9 cellular contexts compared by ENCODE assay signal in the genomic region with DNA sequence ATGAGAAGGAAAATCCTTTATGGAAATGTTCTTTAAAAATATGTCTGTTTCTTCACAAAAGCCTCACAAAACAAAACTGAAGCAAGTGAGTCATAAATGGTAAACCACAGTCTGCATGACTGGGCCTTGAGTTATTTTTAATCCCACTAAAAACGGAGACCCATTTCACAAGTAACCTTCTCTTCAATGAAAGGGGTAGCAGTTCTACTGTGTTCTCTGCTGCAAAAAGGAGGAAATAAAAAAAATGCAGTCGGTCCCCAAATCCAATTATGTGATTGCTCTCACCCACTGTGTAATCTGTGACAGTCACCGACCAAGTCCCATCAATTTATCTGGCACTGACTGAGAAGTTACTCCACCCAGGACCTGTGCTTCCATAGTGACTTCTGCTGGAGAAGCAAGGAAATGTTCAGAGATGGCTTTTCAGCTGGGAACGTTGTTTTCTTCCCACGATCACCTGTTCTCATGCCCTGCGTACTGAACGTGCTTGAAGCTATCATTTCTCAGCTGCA.
DNase-seq lines count a peak whose midpoint lies in the region; ATAC-seq and TF ChIP-seq lines count a peak whose summit lies in the region.
"Had no signal": no experiment of that assay in that cellular context is flagged by ENCODE, and none has a peak within 500 bp of the region (broad histone marks: within the 10 kb centered on the region; RNA-seq: fewer than 3 reads in every experiment).

No MANE protein-coding gene starts in this region.

- no peak overlapping the region for H3K9ac ChIP-seq in adipocyte (ENCODE audit: low read length)

- POLR2A ChIA-PET in AG04450 (lab: Yijun Ruan, JAX), result no interaction called here
- POLR2A ChIA-PET in naive thymus-derived CD4-positive, alpha-beta T cell (lab: Charles Lee), result no interaction called here

- H3K4me1 ChIP-seq in adipocyte (ENCODE audit: control insufficient read depth, insufficient read depth, low read length), result peaks cover 18% of the 10 kb centered on the region
- peaks cover 0 to 5% of the 10 kb centered on the region in 2 donors for H3K4me1 ChIP-seq in naive thymus-derived CD4-positive, alpha-beta T cell (ENCODE audit: control insufficient read depth in 2 of 2, insufficient read depth in 2 of 2, low read length in 2 of 2)

- no peak overlapping the region for H3K4me3 Mint-ChIP-seq in naive thymus-derived CD4-positive, alpha-beta T cell
- H3K4me3 Mint-ChIP-seq: activated naive CD8-positive, alpha-beta T cell had no signal

- intact Hi-C loops in naive thymus-derived CD4-positive, alpha-beta T cell (cut with micrococcal nuclease), result no loop called here

- peaks cover 0 to 12% (median 0%) of the 10 kb centered on the region in 5 donors for H3K27me3 Mint-ChIP-seq in naive thymus-derived CD4-positive, alpha-beta T cell
- H3K27me3 Mint-ChIP-seq: activated naive CD8-positive, alpha-beta T cell had no signal

- H3K4me3 ChIP-seq in AG04450 (ENCODE audit: low read depth, low read length) (no peak overlapping the region), adipocyte (ENCODE audit: low read length) (no peak overlapping the region)
- H3K4me3 ChIP-seq in naive thymus-derived CD4-positive, alpha-beta T cell (ENCODE audit: low read length), result no peak overlapping the region

- H3K9me3 ChIP-seq in AG04450 (ENCODE audit: control insufficient read depth, insufficient read depth, low read length), result no peaks in the 10 kb centered on the region
- H3K9me3 ChIP-seq in adipocyte (ENCODE audit: control insufficient read depth, low read length), result no peaks in the 10 kb centered on the region
- no peaks in the 10 kb centered on the region for H3K9me3 ChIP-seq in naive thymus-derived CD4-positive, alpha-beta T cell (ENCODE audit: control insufficient read depth in 2 of 3, low read length in 3 of 3)

- DNase-seq in AG04450 (ENCODE audit: low read depth, low spot score), result peak; percentile 49
- peak; percentile 60 for DNase-seq in adipocyte (ENCODE audit: low read depth)
- no peak for DNase-seq in cerebellum (ENCODE audit: low spot score)
- DNase-seq in iPS-NIHi7 (ENCODE audit: extremely low spot score), result no peak
- no peak for DNase-seq in naive thymus-derived CD4-positive, alpha-beta T cell

- peaks cover 0 to 15% (median 5%) of the 10 kb centered on the region in 7 donors for H3K4me1 Mint-ChIP-seq in naive thymus-derived CD4-positive, alpha-beta T cell

- H3K27me3 ChIP-seq in AG04450 (ENCODE audit: control insufficient read depth, insufficient read depth, low read length) (no peaks in the 10 kb centered on the region), adipocyte (replicated peaks; ENCODE audit: control insufficient read depth, insufficient read depth, low read length) (no peaks in the 10 kb centered on the region)
- no peaks in the 10 kb centered on the region for H3K27me3 ChIP-seq in naive thymus-derived CD4-positive, alpha-beta T cell (ENCODE audit: control insufficient read depth in 2 of 2, insufficient read depth in 2 of 2, low read length in 2 of 2)

- CTCF ChIA-PET in AG04450 (lab: Charles Lee), result interaction anchor here (1.6 kb wide), 1 partner anchor 244 kb away, joined by 4 read pairs; no protein-coding TSS in a partner anchor
- CTCF ChIA-PET in naive thymus-derived CD4-positive, alpha-beta T cell (lab: Charles Lee), result no interaction called here

- H3K27ac ChIP-seq in AG04450 (ENCODE audit: low read depth, low read length), result no peak overlapping the region
- no peak overlapping the region for H3K27ac ChIP-seq in naive thymus-derived CD4-positive, alpha-beta T cell (ENCODE audit: low read depth, low read length)

- H3K36me3 Mint-ChIP-seq in naive thymus-derived CD4-positive, alpha-beta T cell, result no peaks in the 10 kb centered on the region
- H3K36me3 Mint-ChIP-seq: activated naive CD8-positive, alpha-beta T cell had no signal

- H3K36me3 ChIP-seq in adipocyte (ENCODE audit: control insufficient read depth, insufficient read depth, low read length, severe bottlenecking), result no peaks in the 10 kb centered on the region
- H3K36me3 ChIP-seq in naive thymus-derived CD4-positive, alpha-beta T cell (ENCODE audit: control insufficient read depth in 2 of 3, insufficient read depth in 3 of 3, low read length in 3 of 3), result no peaks in the 10 kb centered on the region

- no peaks in the 10 kb centered on the region for H3K9me3 Mint-ChIP-seq in naive thymus-derived CD4-positive, alpha-beta T cell

- TF ChIP-seq CTCF in AG04450 (IDR thresholded peaks at IDR 0.05; ENCODE audit: low read depth, low read length), result peak; percentile 29; the same call in 1 of the 2 replicates

- ATAC-seq in GM19023 (IDR thresholded peaks at IDR 0.05; ENCODE audit: unreplicated experiment), result peak; percentile 67
- ATAC-seq in HG03064 (IDR thresholded peaks at IDR 0.05; ENCODE audit: low read depth, unreplicated experiment), result peak; percentile 59
- ATAC-seq in esophagus mucosa, result no peak
- ATAC-seq in naive thymus-derived CD4-positive, alpha-beta T cell, result no peak

- no peak overlapping the region for H3K27ac Mint-ChIP-seq in naive thymus-derived CD4-positive, alpha-beta T cell
- H3K27ac Mint-ChIP-seq: activated naive CD8-positive, alpha-beta T cell had no signal

Comparison
In these comparisons a context has a peak if more than half of its experiments do, and no peak if none do; other contexts are left out.
1. DNase-seq: peak in AG04450 (single experiment) and adipocyte (single experiment); none in cerebellum (single experiment), iPS-NIHi7 (single experiment) and naive thymus-derived CD4-positive, alpha-beta T cell (0 of 9).
2. ATAC-seq: peak in GM19023 (single experiment) and HG03064 (single experiment); none in esophagus mucosa (single experiment) and naive thymus-derived CD4-positive, alpha-beta T cell (single experiment).